ENCODE assay signal across 9 cellular contexts in the genomic region with DNA sequence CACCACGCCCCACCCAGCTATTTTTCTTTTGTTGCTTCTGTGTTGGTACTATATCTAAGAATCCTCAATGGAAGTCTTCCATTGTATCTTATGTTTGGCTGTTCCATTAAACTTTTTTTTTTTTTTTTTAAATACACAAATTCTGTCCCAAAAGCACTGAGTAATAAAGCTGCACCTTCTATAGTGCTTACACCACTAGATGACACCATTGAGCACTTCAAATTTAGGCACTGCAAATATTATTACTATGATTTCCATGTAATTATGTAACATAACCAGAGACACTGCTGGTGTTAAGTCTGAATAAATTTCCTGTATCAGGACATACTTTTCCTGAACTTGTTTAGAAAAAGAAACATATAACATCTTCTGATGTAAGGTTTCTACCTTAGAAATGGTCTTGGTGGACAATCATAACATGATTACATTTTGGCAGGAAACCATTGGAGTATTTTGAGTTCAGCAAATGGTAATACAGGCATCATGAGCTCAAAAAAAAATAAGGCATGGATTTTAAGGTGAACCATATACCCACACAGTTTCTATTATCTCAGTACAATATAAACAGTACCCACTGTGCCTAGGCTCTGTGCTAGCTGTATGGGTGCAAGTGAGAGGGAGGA.
DNase-seq lines count a peak whose midpoint lies in the region; ATAC-seq and TF ChIP-seq lines count a peak whose summit lies in the region.
"Had no signal": no experiment of that assay in that cellular context is flagged by ENCODE, and none has a peak within 500 bp of the region (broad histone marks: within the 10 kb centered on the region; RNA-seq: fewer than 3 reads in every experiment).

No MANE protein-coding gene starts in this region.

- H3K27me3 ChIP-seq in GM06990 (replicated peaks; ENCODE audit: control insufficient read depth, insufficient read depth, low read length) (no peaks in the 10 kb centered on the region), psoas muscle (ENCODE audit: insufficient read depth in 3 of 3, low read length in 2 of 3) (no peaks in the 10 kb centered on the region)
- H3K27me3 ChIP-seq: SJSA1 had no signal

- DNase-seq in GM06990 (ENCODE audit: extremely low read depth, insufficient read length) (no peak), NCI-H526 treated with DMSO at 0.1 percent for 48 hours (lab: John Stamatoyannopoulos, UW) (peak; percentile 36), psoas muscle (no peak)
- DNase-seq in effector CD4-positive, alpha-beta T cell = no peak

- TF ChIP-seq CTCF in GM06990 (IDR thresholded peaks at IDR 0.05; ENCODE audit: insufficient read depth, low read length, poor library complexity, severe bottlenecking) (peak; percentile 52), psoas muscle (IDR thresholded peaks at IDR 0.05) (peak; percentile 53)

- H3K27ac ChIP-seq in psoas muscle = no peak overlapping the region
- H3K27ac ChIP-seq: SJSA1 had no signal

- H3K4me1 ChIP-seq in psoas muscle = peaks cover under 1% of the 10 kb centered on the region
- H3K4me1 ChIP-seq: SJSA1 had no signal

- intact Hi-C loops in psoas muscle (cut with DNase I) = loop anchor here (2.0 kb wide), 1 partner anchor 252 kb away; no protein-coding TSS in a partner anchor

- H3K9me3 ChIP-seq in psoas muscle = no peaks in the 10 kb centered on the region
- H3K9me3 ChIP-seq: SJSA1 had no signal

- 98 to 100% (median 100%) methylated on average over 1 of the region's 1 CpG for WGBS in psoas muscle, 3 donors

- peak; percentile 44 for ATAC-seq in esophagus mucosa
- ATAC-seq in psoas muscle = peak in 2 of 4 donors; percentile 63 to 71
- ATAC-seq in HG03280 (IDR thresholded peaks at IDR 0.05; ENCODE audit: unreplicated experiment) = no peak
- no peak for ATAC-seq in HG03460 (IDR thresholded peaks at IDR 0.05; ENCODE audit: unreplicated experiment)
- no peak for ATAC-seq in GM21529 (IDR thresholded peaks at IDR 0.05; ENCODE audit: unreplicated experiment)

- H3K36me3 ChIP-seq in GM06990 (ENCODE audit: control insufficient read depth, insufficient read depth, low read length) (peaks cover 12% of the 10 kb centered on the region), psoas muscle (ENCODE audit: insufficient read depth in 1 of 2, low read depth in 1 of 2) (no peaks in the 10 kb centered on the region)

- H3K4me3 ChIP-seq in GM06990 (replicated peaks; ENCODE audit: low read depth, low read length) = no peak overlapping the region
- H3K4me3 ChIP-seq in psoas muscle = no peak overlapping the region
- H3K4me3 ChIP-seq: SJSA1 had no signal
